ENCODE assay signal across 21 cellular contexts in the genomic region with DNA sequence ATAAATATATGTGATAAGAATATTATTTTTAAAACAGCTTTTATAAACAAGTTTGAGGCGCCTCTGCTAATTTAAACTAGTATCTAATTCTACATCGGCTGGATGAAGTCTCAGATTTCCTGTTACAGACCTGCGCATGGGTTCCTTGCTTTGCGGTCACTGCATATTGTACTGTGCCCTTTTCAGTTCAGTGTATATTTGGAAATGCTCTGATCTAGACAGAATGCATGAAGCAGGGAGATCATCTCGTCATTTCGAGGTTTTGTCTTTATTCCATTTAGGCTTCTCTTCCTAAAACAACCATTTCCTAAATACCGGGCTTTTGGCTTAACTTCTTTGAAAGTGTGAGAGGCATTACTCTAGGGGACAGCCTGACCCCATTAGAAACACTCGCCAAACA. TPM values are rescaled to one million over a fixed set of nuclear protein-coding genes. Genes with fewer than 3 reads are reported as not detected.
DNase-seq lines count a peak whose midpoint lies in the region; ATAC-seq lines count a peak whose summit lies in the region.
"Had no signal": no experiment of that assay in that cellular context is flagged by ENCODE, and none has a peak within 500 bp of the region (broad histone marks: within the 10 kb centered on the region; RNA-seq: fewer than 3 reads in every experiment).

No MANE protein-coding gene starts in this region.

- H3K36me3 ChIP-seq in CD4-positive, alpha-beta memory T cell (ENCODE audit: insufficient read depth, low read length): peaks cover 5% of the 10 kb centered on the region
- H3K36me3 ChIP-seq: breast epithelium, esophagus muscularis mucosa, gastroesophageal sphincter, prostate gland, thoracic aorta had no signal

- peak overlapping the region in 6 of 7 donors; percentile 17 to 88 (median 71) for H3K27ac Mint-ChIP-seq in CD4-positive, alpha-beta memory T cell
- H3K27ac Mint-ChIP-seq in T-helper 17 cell: peak overlapping the region; percentile 82
- peak overlapping the region in 8 of 10 donors; percentile 19 to 90 (median 56) for H3K27ac Mint-ChIP-seq in naive thymus-derived CD8-positive, alpha-beta T cell
- H3K27ac Mint-ChIP-seq: H9 had no signal

- DNase-seq in NOMO-1 treated with DMSO at 0.1 percent for 48 hours (lab: John Stamatoyannopoulos, UW; ENCODE audit: unreplicated experiment) (peak; percentile 4), NOMO-1 treated with dmso at 0.1 percent for 144 hours (lab: John Stamatoyannopoulos, UW; ENCODE audit: unreplicated experiment) (no peak), T-helper 17 cell (no peak), GDM1 (lab: John Stamatoyannopoulos, UW) (no peak), NCI-H1436 treated with DMSO at 0.1 percent for 48 hours (lab: John Stamatoyannopoulos, UW) (no peak)
- DNase-seq in CD4-positive, alpha-beta memory T cell: no peak
- DNase-seq in naive thymus-derived CD8-positive, alpha-beta T cell: no peak
- DNase-seq: 8988T; activated CD4-positive, CD25-positive, alpha-beta regulatory T cell; Calu3; H9; NCI-H69; T1000 had no signal

- POLR2A ChIA-PET in CD4-positive, alpha-beta memory T cell (lab: Charles Lee; ENCODE audit: partially characterized antibody): interaction anchor here (1.5 kb wide), 1 partner anchor 26 kb away, joined by 3 read pairs; no protein-coding TSS in a partner anchor
- POLR2A ChIA-PET in naive thymus-derived CD8-positive, alpha-beta T cell (lab: Charles Lee): no interaction called here

- H3K27ac ChIP-seq in CD4-positive, alpha-beta memory T cell (ENCODE audit: low read depth, low read length): no peak overlapping the region
- H3K27ac ChIP-seq: breast epithelium, coronary artery, esophagus muscularis mucosa, gastroesophageal sphincter, thoracic aorta had no signal

- H3K27me3 ChIP-seq in CD4-positive, alpha-beta memory T cell (ENCODE audit: insufficient read depth, low read length): no peaks in the 10 kb centered on the region
- H3K27me3 ChIP-seq: breast epithelium, esophagus muscularis mucosa, gastroesophageal sphincter had no signal

- intact Hi-C loops in CD4-positive, alpha-beta memory T cell (cut with micrococcal nuclease): no loop called here

- peaks cover 0 to 14% (median 8%) of the 10 kb centered on the region in 8 donors for H3K9me3 Mint-ChIP-seq in CD4-positive, alpha-beta memory T cell
- H3K9me3 Mint-ChIP-seq in naive thymus-derived CD8-positive, alpha-beta T cell: peaks cover 0 to 22% (median 4%) of the 10 kb centered on the region in 9 donors

- no peak overlapping the region for H3K4me3 ChIP-seq in CD4-positive, alpha-beta memory T cell (ENCODE audit: low read length in 2 of 2)
- H3K4me3 ChIP-seq: breast epithelium, coronary artery, esophagus muscularis mucosa, gastroesophageal sphincter, prostate gland, thoracic aorta had no signal

- H3K36me3 Mint-ChIP-seq in CD4-positive, alpha-beta memory T cell: peaks cover 77% of the 10 kb centered on the region in 2 donors
- H3K36me3 Mint-ChIP-seq in T-helper 17 cell (ENCODE audit: low read depth): peaks cover 16% of the 10 kb centered on the region
- H3K36me3 Mint-ChIP-seq in naive thymus-derived CD8-positive, alpha-beta T cell: peaks cover 19 to 69% (median 55%) of the 10 kb centered on the region in 3 donors

- CTCF ChIA-PET in CD4-positive, alpha-beta memory T cell (lab: Charles Lee; ENCODE audit: partially characterized antibody): no interaction called here

- H3K4me1 ChIP-seq in CD4-positive, alpha-beta memory T cell (ENCODE audit: insufficient read depth, low read length): peaks cover 30% of the 10 kb centered on the region
- H3K4me1 ChIP-seq: breast epithelium, gastroesophageal sphincter, prostate gland had no signal

- H3K27me3 Mint-ChIP-seq in CD4-positive, alpha-beta memory T cell: no peaks in the 10 kb centered on the region
- no peaks in the 10 kb centered on the region for H3K27me3 Mint-ChIP-seq in T-helper 17 cell
- no peaks in the 10 kb centered on the region for H3K27me3 Mint-ChIP-seq in naive thymus-derived CD8-positive, alpha-beta T cell

- ATAC-seq in T-helper 17 cell (no peak), HG03045 (IDR thresholded peaks at IDR 0.05; ENCODE audit: unreplicated experiment) (no peak)
- ATAC-seq in naive thymus-derived CD8-positive, alpha-beta T cell: no peak
- ATAC-seq: gastroesophageal sphincter, SK-N-SH treated with all-trans-retinoic acid at 6 μM for 48 hours had no signal

- peaks cover 0 to 9% of the 10 kb centered on the region in 2 donors for H3K9me3 ChIP-seq in CD4-positive, alpha-beta memory T cell (ENCODE audit: control insufficient read depth in 1 of 2, low read length in 2 of 2)
- H3K9me3 ChIP-seq in T-helper 17 cell (ENCODE audit: control insufficient read depth, low read length, poor library complexity, severe bottlenecking): peaks cover 3% of the 10 kb centered on the region
- H3K9me3 ChIP-seq: breast epithelium, esophagus muscularis mucosa, gastroesophageal sphincter, prostate gland, thoracic aorta had no signal

- peaks cover 30 to 52% (median 44%) of the 10 kb centered on the region in 4 donors for H3K4me1 Mint-ChIP-seq in CD4-positive, alpha-beta memory T cell
- peaks cover 33% of the 10 kb centered on the region for H3K4me1 Mint-ChIP-seq in T-helper 17 cell
- peaks cover 19 to 49% (median 40%) of the 10 kb centered on the region in 4 donors for H3K4me1 Mint-ChIP-seq in naive thymus-derived CD8-positive, alpha-beta T cell

- H3K4me3 Mint-ChIP-seq in CD4-positive, alpha-beta memory T cell: peak overlapping the region in 6 of 8 donors; percentile 6 to 63 (median 24)
- no peak overlapping the region for H3K4me3 Mint-ChIP-seq in T-helper 17 cell
- H3K4me3 Mint-ChIP-seq in naive thymus-derived CD8-positive, alpha-beta T cell: peak overlapping the region in 5 of 10 donors; percentile 3 to 46 (median 35)
- H3K4me3 Mint-ChIP-seq: H9 had no signal

RNA-seq across cellular contexts. Expression of a gene that starts 25.6 kb away (rescaled TPM):
- total RNA-seq in CD4-positive, alpha-beta memory T cell: 10 to 100 TPM; 34.4 to 37.6 TPM
- 10 to 100 TPM in 1 of 2 donors, 1 to 10 TPM in 1; 5.6 to 21.4 TPM for polyA plus RNA-seq in CD4-positive, alpha-beta memory T cell
- 10 to 100 TPM; 52.8 to 54.8 TPM for total RNA-seq in T-helper 17 cell
- total RNA-seq in naive thymus-derived CD8-positive, alpha-beta T cell: 10 to 100 TPM; 25.3 to 26.3 TPM
- 10 to 100 TPM in 2 of 3 donors, 1 to 10 TPM in 1; 7.7 to 17.2 (median 16.3) TPM for polyA plus RNA-seq in naive thymus-derived CD8-positive, alpha-beta T cell
